Comparison of ENCODE assay signal across 8 cellular contexts in the genomic region with DNA sequence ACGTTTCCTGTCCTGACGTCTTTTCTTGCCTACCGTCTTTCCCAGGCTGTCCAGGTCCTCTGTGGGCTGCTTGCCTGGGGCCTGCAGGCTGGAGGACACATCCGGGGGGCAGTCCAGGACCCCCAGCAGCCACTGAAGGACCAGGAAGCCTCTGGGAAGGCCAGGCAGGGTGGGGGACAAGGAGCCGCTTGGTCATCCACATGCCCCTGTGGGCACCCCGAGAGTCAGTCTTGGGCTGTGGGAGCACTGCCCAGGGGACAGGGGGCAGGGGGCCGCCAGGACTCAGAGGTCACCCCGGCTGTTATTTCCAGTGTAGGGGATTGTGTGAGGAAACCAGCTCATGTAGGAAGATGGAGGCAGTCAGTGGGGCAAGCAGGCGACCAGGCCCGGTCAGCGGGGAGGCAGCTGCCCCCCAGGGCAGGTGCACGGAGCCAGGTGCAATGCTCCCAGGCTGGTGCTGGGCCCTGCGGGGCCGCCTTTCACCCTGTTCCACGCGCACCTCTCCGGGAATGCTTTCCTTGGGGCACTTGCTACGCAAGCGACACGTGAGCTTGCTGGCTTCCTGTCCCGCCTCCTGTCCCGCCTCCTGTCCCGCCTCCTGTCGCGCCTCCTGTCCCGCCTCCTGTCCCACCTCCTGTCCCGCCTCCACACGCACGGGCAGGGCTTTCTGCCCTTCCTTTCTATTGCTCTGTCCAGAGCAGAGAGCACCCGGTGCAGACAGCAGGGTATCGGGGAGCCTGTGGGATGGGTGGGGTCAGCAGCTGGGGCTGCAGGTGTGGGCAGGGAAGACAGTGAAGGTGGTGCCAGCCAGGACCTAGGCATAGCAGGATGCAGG. TPM values are rescaled to one million over a fixed set of nuclear protein-coding genes. Genes with fewer than 3 reads are reported as not detected.
DNase-seq lines count a peak whose midpoint lies in the region; ATAC-seq and TF ChIP-seq lines count a peak whose summit lies in the region.

No MANE protein-coding gene starts in this region.

- TF ChIP-seq RAD21 in Ishikawa (IDR thresholded peaks at IDR 0.05; ENCODE audit: low read depth) = no peak

- H3K9me3 Mint-ChIP-seq in naive B cell = peaks cover 8 to 26% (median 18%) of the 10 kb centered on the region in 7 donors

- ATAC-seq in GM19463 (IDR thresholded peaks at IDR 0.05; ENCODE audit: unreplicated experiment) = peak; percentile 82
- peak; percentile 88 to 90 for ATAC-seq in naive B cell (ENCODE audit: low read depth in 2 of 2)

- DNase-seq in RKO (ENCODE audit: low spot score) (peak; percentile 94), fibroblast of gingiva (ENCODE audit: low read depth) (peak; percentile 93), naive B cell (peak; percentile 79)
- DNase-seq in activated T-helper 1 cell treated with anti-CD3 and anti-CD28 coated beads, Interleukin-2, amount 50 U/mL, for 16 hours (ENCODE audit: low read depth in 1 of 2, low spot score in 1 of 2) = peak; percentile 72 to 81
- DNase-seq in stimulated activated CD8-positive, alpha-beta memory T cell treated with anti-CD3 and anti-CD28 coated beads, Interleukin-7, amount 100 ng/mL, for 4 hours (ENCODE audit: low read depth in 2 of 2) = peak; percentile 73 to 76

- H3K9ac ChIP-seq in BLaER1 = no peak overlapping the region

- H3K36me3 Mint-ChIP-seq in naive B cell = peaks cover 11 to 20% of the 10 kb centered on the region in 2 donors

- peak overlapping the region; percentile 74 to 91 (median 82) for H3K4me3 Mint-ChIP-seq in naive B cell

- peaks cover 10 to 16% (median 11%) of the 10 kb centered on the region in 3 donors for H3K4me1 Mint-ChIP-seq in naive B cell

- H3K4me2 ChIP-seq in BLaER1 = peak overlapping the region; percentile 26

- H3K4me3 ChIP-seq in BLaER1 = no peak overlapping the region

- peaks cover 31% of the 10 kb centered on the region for H3K9me3 ChIP-seq in BLaER1

- no peaks in the 10 kb centered on the region for H3K27me3 ChIP-seq in BLaER1

- H3K27me3 Mint-ChIP-seq in naive B cell = no peaks in the 10 kb centered on the region

- no peak for TF ChIP-seq EP300 in Ishikawa (IDR thresholded peaks at IDR 0.05; ENCODE audit: borderline replicate concordance)

- peaks cover 22% of the 10 kb centered on the region for H3K4me1 ChIP-seq in BLaER1

- peaks cover 8% of the 10 kb centered on the region; the same call in 1 of the 2 replicates for H3K36me3 ChIP-seq in BLaER1

- no peak overlapping the region for H3K27ac ChIP-seq in BLaER1

- H4K20me1 ChIP-seq in BLaER1 = no peaks in the 10 kb centered on the region

- H3K27ac Mint-ChIP-seq in naive B cell = peak overlapping the region in 5 of 6 donors; percentile 33 to 90 (median 68)

TF ChIP-seq in Ishikawa, 13 proteins besides CTCF, POLR2A, EP300 and RAD21:
- TF ChIP-seq TCF12 (IDR thresholded peaks at IDR 0.05; ENCODE audit: low read depth) (peak; percentile 57), TEAD4 (IDR thresholded peaks at IDR 0.05) (no peak), EGR1 (IDR thresholded peaks at IDR 0.05) (no peak), FOXM1 (IDR thresholded peaks at IDR 0.05; ENCODE audit: borderline replicate concordance, low read depth) (no peak), MAX (IDR thresholded peaks at IDR 0.05) (peak; percentile 91), REST (IDR thresholded peaks at IDR 0.05; ENCODE audit: low read depth) (no peak), ZBTB7A (IDR thresholded peaks at IDR 0.05; ENCODE audit: low read depth) (no peak; the same call in 1 of the 2 replicates), CEBPB (IDR thresholded peaks at IDR 0.05) (no peak), TAF1 (IDR thresholded peaks at IDR 0.05; ENCODE audit: low read depth) (peak; percentile 52; the same call in 1 of the 2 replicates), YY1 (IDR thresholded peaks at IDR 0.05; ENCODE audit: low read depth) (0 out of 2 replicates have a peak, but pooled peaks have one; percentile 21), CREB1 (IDR thresholded peaks at IDR 0.05; ENCODE audit: low read depth) (peak; percentile 78), NFIC (IDR thresholded peaks at IDR 0.05) (no peak)
- TF ChIP-seq, protein P1, sequence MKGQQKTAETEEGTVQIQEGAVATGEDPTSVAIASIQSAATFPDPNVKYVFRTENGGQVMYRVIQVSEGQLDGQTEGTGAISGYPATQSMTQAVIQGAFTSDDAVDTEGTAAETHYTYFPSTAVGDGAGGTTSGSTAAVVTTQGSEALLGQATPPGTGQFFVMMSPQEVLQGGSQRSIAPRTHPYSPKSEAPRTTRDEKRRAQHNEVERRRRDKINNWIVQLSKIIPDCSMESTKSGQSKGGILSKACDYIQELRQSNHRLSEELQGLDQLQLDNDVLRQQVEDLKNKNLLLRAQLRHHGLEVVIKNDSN (IDR thresholded peaks at IDR 0.05) = peak; percentile 97

RNA-seq across cellular contexts. Expression of gene MUC5B, which starts 39.5 kb away (rescaled TPM):
- not detected for polyA plus RNA-seq in naive B cell (ENCODE audit: low read depth in 6 of 6)

RNA-seq across cellular contexts. Expression of gene TOLLIP, which starts 47.0 kb away (rescaled TPM):
- polyA plus RNA-seq in naive B cell (ENCODE audit: low read depth in 6 of 6) = 10 to 100 TPM; 29.4 to 59.0 (median 42.8) TPM
